In genomic region chr17:17303847-17304490, GRCh38 we compare ENCODE assay signal across 8 cellular contexts. TPM values are rescaled to one million over a fixed set of nuclear protein-coding genes. Genes with fewer than 3 reads are reported as not detected.
DNase-seq lines count a peak whose midpoint lies in the region; ATAC-seq, FAIRE-seq and TF ChIP-seq lines count a peak whose summit lies in the region.

No MANE protein-coding gene starts in this region.

- no peaks in the 10 kb centered on the region for H3K4me1 ChIP-seq in small intestine (ENCODE audit: control insufficient read depth in 2 of 2, insufficient read depth in 1 of 2, low read depth in 1 of 2, low read length in 1 of 2)

- H3K9me3 Mint-ChIP-seq in glutamatergic neuron (ENCODE audit: unreplicated experiment): peaks cover 2% of the 10 kb centered on the region

- no peak overlapping the region for H3K27ac Mint-ChIP-seq in glutamatergic neuron (ENCODE audit: unreplicated experiment)

- peak; percentile 37 for DNase-seq in H7
- DNase-seq in UCSD-AML1 (lab: John Stamatoyannopoulos, UW; ENCODE audit: unreplicated experiment): peak; percentile 51
- DNase-seq in glutamatergic neuron: no peak
- DNase-seq in small intestine: no peak
- DNase-seq in GM13976 (ENCODE audit: low spot score): no peak
- no peak for DNase-seq in NCI-H2029 (lab: John Stamatoyannopoulos, UW)
- DNase-seq in SW 1271 (lab: John Stamatoyannopoulos, UW): no peak

- H3K27ac ChIP-seq in small intestine (ENCODE audit: low read depth in 1 of 2, low read length in 1 of 2): peak overlapping the region in 1 of 2 donors; percentile 25

- no peak for ATAC-seq in GM18511 (IDR thresholded peaks at IDR 0.05; ENCODE audit: unreplicated experiment)

- peaks cover 9% of the 10 kb centered on the region for H3K27me3 ChIP-seq in H7 (ENCODE audit: control insufficient read depth, insufficient read depth, low read length)
- H3K27me3 ChIP-seq in small intestine (ENCODE audit: control insufficient read depth in 2 of 2, insufficient read depth in 2 of 2, low read length in 2 of 2): no peaks in the 10 kb centered on the region

- FAIRE-seq in small intestine (lab: Jason Lieb, UNC): no peak

- H3K4me1 Mint-ChIP-seq in glutamatergic neuron (ENCODE audit: low read depth, unreplicated experiment): peaks cover 7% of the 10 kb centered on the region

- peak overlapping the region; percentile 87 for H3K4me3 Mint-ChIP-seq in glutamatergic neuron (ENCODE audit: unreplicated experiment)

- TF ChIP-seq CTCF in glutamatergic neuron (IDR thresholded peaks at IDR 0.05; ENCODE audit: partially characterized antibody, unreplicated experiment) (no peak), GM13976 (IDR thresholded peaks at IDR 0.05; ENCODE audit: borderline replicate concordance, control extremely low read depth, extremely low read depth, insufficient read depth, missing control alignments) (no peak)

- H3K9me3 ChIP-seq in small intestine (ENCODE audit: control insufficient read depth, low read depth): no peaks in the 10 kb centered on the region

- in situ Hi-C loops in GM13976 (cut with MboI; ENCODE audit: low sequenced_read_pairs, unreplicated experiment): no loop called here

- no peaks in the 10 kb centered on the region for H3K27me3 Mint-ChIP-seq in glutamatergic neuron (ENCODE audit: unreplicated experiment)

- no peaks in the 10 kb centered on the region for H3K36me3 Mint-ChIP-seq in glutamatergic neuron (ENCODE audit: unreplicated experiment)

- H3K36me3 ChIP-seq in H7 (replicated peaks; ENCODE audit: control insufficient read depth, insufficient read depth, low read length) (no peaks in the 10 kb centered on the region), small intestine (ENCODE audit: control insufficient read depth in 2 of 2, insufficient read depth in 2 of 2, low read length in 2 of 2) (no peaks in the 10 kb centered on the region)

- H3K4me3 ChIP-seq in H7 (ENCODE audit: insufficient read depth, low read depth, low read length): peak overlapping the region; percentile 60
- H3K4me3 ChIP-seq in small intestine (ENCODE audit: low read depth in 1 of 2, low read length in 2 of 2): peak overlapping the region; percentile 56 to 68

- 17 to 30% (median 17%) methylated on average over 13 to 21 of the region's 21 CpGs for WGBS in small intestine, 3 donors

RNA-seq across cellular contexts. Expression of gene NT5M, which starts 0.8 kb away (rescaled TPM):
- total RNA-seq in H7 (2014; rRNA removed; shearing (Covaris generic)): 14.5 and 41.2 TPM in 2 replicates
- total RNA-seq in glutamatergic neuron (ENCODE audit: unreplicated experiment): 8.2 TPM
- 1 to 10 TPM in 1 of 3 donors, under 1 TPM in 1, not detected in 1; 0.54 to 1.6 TPM for polyA plus RNA-seq in small intestine

RNA-seq across cellular contexts. Expression of gene COPS3, which starts 22.9 kb away (rescaled TPM):
- 106 and 125 TPM in 2 replicates for total RNA-seq in H7 (2014; rRNA removed; shearing (Covaris generic))
- total RNA-seq in glutamatergic neuron (ENCODE audit: unreplicated experiment): 71.7 TPM
- polyA plus RNA-seq in small intestine: 10 to 100 TPM; 42.9 to 58.9 (median 45.4) TPM

Comparison
In these comparisons a context has a peak if more than half of its experiments do, and no peak if none do; other contexts are left out.
1. DNase-seq: peak in H7 (single experiment) and UCSD-AML1 (single experiment); none in glutamatergic neuron (single experiment), small intestine (single experiment), GM13976 (single experiment), NCI-H2029 (single experiment) and SW 1271 (0 of 2).